1 cellular context compared by ENCODE assay signal in genomic region chr12:56900583-56900982, GRCh38.
TF ChIP-seq lines count a peak whose summit lies in the region.

No MANE protein-coding gene starts in this region.

TF ChIP-seq in K562, 482 proteins besides CTCF, POLR2A, EP300 and RAD21 (continued from another document and continues in another):
- TF ChIP-seq, protein P1, sequence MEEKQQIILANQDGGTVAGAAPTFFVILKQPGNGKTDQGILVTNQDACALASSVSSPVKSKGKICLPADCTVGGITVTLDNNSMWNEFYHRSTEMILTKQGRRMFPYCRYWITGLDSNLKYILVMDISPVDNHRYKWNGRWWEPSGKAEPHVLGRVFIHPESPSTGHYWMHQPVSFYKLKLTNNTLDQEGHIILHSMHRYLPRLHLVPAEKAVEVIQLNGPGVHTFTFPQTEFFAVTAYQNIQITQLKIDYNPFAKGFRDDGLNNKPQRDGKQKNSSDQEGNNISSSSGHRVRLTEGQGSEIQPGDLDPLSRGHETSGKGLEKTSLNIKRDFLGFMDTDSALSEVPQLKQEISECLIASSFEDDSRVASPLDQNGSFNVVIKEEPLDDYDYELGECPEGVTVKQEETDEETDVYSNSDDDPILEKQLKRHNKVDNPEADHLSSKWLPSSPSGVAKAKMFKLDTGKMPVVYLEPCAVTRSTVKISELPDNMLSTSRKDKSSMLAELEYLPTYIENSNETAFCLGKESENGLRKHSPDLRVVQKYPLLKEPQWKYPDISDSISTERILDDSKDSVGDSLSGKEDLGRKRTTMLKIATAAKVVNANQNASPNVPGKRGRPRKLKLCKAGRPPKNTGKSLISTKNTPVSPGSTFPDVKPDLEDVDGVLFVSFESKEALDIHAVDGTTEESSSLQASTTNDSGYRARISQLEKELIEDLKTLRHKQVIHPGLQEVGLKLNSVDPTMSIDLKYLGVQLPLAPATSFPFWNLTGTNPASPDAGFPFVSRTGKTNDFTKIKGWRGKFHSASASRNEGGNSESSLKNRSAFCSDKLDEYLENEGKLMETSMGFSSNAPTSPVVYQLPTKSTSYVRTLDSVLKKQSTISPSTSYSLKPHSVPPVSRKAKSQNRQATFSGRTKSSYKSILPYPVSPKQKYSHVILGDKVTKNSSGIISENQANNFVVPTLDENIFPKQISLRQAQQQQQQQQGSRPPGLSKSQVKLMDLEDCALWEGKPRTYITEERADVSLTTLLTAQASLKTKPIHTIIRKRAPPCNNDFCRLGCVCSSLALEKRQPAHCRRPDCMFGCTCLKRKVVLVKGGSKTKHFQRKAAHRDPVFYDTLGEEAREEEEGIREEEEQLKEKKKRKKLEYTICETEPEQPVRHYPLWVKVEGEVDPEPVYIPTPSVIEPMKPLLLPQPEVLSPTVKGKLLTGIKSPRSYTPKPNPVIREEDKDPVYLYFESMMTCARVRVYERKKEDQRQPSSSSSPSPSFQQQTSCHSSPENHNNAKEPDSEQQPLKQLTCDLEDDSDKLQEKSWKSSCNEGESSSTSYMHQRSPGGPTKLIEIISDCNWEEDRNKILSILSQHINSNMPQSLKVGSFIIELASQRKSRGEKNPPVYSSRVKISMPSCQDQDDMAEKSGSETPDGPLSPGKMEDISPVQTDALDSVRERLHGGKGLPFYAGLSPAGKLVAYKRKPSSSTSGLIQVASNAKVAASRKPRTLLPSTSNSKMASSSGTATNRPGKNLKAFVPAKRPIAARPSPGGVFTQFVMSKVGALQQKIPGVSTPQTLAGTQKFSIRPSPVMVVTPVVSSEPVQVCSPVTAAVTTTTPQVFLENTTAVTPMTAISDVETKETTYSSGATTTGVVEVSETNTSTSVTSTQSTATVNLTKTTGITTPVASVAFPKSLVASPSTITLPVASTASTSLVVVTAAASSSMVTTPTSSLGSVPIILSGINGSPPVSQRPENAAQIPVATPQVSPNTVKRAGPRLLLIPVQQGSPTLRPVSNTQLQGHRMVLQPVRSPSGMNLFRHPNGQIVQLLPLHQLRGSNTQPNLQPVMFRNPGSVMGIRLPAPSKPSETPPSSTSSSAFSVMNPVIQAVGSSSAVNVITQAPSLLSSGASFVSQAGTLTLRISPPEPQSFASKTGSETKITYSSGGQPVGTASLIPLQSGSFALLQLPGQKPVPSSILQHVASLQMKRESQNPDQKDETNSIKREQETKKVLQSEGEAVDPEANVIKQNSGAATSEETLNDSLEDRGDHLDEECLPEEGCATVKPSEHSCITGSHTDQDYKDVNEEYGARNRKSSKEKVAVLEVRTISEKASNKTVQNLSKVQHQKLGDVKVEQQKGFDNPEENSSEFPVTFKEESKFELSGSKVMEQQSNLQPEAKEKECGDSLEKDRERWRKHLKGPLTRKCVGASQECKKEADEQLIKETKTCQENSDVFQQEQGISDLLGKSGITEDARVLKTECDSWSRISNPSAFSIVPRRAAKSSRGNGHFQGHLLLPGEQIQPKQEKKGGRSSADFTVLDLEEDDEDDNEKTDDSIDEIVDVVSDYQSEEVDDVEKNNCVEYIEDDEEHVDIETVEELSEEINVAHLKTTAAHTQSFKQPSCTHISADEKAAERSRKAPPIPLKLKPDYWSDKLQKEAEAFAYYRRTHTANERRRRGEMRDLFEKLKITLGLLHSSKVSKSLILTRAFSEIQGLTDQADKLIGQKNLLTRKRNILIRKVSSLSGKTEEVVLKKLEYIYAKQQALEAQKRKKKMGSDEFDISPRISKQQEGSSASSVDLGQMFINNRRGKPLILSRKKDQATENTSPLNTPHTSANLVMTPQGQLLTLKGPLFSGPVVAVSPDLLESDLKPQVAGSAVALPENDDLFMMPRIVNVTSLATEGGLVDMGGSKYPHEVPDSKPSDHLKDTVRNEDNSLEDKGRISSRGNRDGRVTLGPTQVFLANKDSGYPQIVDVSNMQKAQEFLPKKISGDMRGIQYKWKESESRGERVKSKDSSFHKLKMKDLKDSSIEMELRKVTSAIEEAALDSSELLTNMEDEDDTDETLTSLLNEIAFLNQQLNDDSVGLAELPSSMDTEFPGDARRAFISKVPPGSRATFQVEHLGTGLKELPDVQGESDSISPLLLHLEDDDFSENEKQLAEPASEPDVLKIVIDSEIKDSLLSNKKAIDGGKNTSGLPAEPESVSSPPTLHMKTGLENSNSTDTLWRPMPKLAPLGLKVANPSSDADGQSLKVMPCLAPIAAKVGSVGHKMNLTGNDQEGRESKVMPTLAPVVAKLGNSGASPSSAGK (IDR thresholded peaks at IDR 0.05) = peak; percentile 79
- TF ChIP-seq GATAD2A (IDR thresholded peaks at IDR 0.05) (no peak), ZNF561 (CRISPR knock-in tag; conservative IDR thresholded peaks at IDR 0.05) (no peak), ZNF507 (tag; conservative IDR thresholded peaks at IDR 0.05) (no peak), TGIF2 (CRISPR knock-in tag; IDR thresholded peaks at IDR 0.05) (no peak), DACH1 (IDR thresholded peaks at IDR 0.05; ENCODE audit: partially characterized antibody) (no peak), FOXK2 (conservative IDR thresholded peaks at IDR 0.05 in 1 of 2, IDR thresholded peaks at IDR 0.05 in 1 of 2; ENCODE audit: low read depth in 2 of 2) (no peak), GABPB1 (CRISPR knock-in tag; IDR thresholded peaks at IDR 0.05) (peak; percentile 37; the same call in 1 of the 2 replicates), ZNF3 (CRISPR knock-in tag; IDR thresholded peaks at IDR 0.05) (no peak), CBFA2T3 (IDR thresholded peaks at IDR 0.05) (peak; percentile 24; the same call in 1 of the 2 replicates), NFRKB (IDR thresholded peaks at IDR 0.05; ENCODE audit: low read depth) (no peak), FOXP1 (CRISPR knock-in tag; IDR thresholded peaks at IDR 0.05) (no peak), ZBTB7A (IDR thresholded peaks at IDR 0.05; ENCODE audit: borderline replicate concordance, control insufficient read depth, low read depth, low read length) (no peak), ARID1B (IDR thresholded peaks at IDR 0.05) (peak; percentile 80), JUNB (CRISPR knock-in tag; conservative IDR thresholded peaks at IDR 0.05) (peak; percentile 73), FOSL1 (tag; conservative IDR thresholded peaks at IDR 0.05) (peak; percentile 98), CBX3 (IDR thresholded peaks at IDR 0.05; ENCODE audit: borderline replicate concordance in 1 of 2, low read length in 2 of 2) (peak in 1 of 2 experiments; percentile 60; a peak in 1 of 3 replicates), EGR1 (conservative IDR thresholded peaks at IDR 0.05) (peak; percentile 72), NEUROD1 (IDR thresholded peaks at IDR 0.05; ENCODE audit: borderline replicate concordance, low read depth, low read length, partially characterized antibody) (peak; percentile 51), MAX (CRISPR knock-in tag; IDR thresholded peaks at IDR 0.05) (peak; percentile 89)
- TF ChIP-seq, protein P2, sequence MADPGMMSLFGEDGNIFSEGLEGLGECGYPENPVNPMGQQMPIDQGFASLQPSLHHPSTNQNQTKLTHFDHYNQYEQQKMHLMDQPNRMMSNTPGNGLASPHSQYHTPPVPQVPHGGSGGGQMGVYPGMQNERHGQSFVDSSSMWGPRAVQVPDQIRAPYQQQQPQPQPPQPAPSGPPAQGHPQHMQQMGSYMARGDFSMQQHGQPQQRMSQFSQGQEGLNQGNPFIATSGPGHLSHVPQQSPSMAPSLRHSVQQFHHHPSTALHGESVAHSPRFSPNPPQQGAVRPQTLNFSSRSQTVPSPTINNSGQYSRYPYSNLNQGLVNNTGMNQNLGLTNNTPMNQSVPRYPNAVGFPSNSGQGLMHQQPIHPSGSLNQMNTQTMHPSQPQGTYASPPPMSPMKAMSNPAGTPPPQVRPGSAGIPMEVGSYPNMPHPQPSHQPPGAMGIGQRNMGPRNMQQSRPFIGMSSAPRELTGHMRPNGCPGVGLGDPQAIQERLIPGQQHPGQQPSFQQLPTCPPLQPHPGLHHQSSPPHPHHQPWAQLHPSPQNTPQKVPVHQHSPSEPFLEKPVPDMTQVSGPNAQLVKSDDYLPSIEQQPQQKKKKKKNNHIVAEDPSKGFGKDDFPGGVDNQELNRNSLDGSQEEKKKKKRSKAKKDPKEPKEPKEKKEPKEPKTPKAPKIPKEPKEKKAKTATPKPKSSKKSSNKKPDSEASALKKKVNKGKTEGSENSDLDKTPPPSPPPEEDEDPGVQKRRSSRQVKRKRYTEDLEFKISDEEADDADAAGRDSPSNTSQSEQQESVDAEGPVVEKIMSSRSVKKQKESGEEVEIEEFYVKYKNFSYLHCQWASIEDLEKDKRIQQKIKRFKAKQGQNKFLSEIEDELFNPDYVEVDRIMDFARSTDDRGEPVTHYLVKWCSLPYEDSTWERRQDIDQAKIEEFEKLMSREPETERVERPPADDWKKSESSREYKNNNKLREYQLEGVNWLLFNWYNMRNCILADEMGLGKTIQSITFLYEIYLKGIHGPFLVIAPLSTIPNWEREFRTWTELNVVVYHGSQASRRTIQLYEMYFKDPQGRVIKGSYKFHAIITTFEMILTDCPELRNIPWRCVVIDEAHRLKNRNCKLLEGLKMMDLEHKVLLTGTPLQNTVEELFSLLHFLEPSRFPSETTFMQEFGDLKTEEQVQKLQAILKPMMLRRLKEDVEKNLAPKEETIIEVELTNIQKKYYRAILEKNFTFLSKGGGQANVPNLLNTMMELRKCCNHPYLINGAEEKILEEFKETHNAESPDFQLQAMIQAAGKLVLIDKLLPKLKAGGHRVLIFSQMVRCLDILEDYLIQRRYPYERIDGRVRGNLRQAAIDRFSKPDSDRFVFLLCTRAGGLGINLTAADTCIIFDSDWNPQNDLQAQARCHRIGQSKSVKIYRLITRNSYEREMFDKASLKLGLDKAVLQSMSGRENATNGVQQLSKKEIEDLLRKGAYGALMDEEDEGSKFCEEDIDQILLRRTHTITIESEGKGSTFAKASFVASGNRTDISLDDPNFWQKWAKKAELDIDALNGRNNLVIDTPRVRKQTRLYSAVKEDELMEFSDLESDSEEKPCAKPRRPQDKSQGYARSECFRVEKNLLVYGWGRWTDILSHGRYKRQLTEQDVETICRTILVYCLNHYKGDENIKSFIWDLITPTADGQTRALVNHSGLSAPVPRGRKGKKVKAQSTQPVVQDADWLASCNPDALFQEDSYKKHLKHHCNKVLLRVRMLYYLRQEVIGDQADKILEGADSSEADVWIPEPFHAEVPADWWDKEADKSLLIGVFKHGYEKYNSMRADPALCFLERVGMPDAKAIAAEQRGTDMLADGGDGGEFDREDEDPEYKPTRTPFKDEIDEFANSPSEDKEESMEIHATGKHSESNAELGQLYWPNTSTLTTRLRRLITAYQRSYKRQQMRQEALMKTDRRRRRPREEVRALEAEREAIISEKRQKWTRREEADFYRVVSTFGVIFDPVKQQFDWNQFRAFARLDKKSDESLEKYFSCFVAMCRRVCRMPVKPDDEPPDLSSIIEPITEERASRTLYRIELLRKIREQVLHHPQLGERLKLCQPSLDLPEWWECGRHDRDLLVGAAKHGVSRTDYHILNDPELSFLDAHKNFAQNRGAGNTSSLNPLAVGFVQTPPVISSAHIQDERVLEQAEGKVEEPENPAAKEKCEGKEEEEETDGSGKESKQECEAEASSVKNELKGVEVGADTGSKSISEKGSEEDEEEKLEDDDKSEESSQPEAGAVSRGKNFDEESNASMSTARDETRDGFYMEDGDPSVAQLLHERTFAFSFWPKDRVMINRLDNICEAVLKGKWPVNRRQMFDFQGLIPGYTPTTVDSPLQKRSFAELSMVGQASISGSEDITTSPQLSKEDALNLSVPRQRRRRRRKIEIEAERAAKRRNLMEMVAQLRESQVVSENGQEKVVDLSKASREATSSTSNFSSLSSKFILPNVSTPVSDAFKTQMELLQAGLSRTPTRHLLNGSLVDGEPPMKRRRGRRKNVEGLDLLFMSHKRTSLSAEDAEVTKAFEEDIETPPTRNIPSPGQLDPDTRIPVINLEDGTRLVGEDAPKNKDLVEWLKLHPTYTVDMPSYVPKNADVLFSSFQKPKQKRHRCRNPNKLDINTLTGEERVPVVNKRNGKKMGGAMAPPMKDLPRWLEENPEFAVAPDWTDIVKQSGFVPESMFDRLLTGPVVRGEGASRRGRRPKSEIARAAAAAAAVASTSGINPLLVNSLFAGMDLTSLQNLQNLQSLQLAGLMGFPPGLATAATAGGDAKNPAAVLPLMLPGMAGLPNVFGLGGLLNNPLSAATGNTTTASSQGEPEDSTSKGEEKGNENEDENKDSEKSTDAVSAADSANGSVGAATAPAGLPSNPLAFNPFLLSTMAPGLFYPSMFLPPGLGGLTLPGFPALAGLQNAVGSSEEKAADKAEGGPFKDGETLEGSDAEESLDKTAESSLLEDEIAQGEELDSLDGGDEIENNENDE (IDR thresholded peaks at IDR 0.05; ENCODE audit: low read depth, low read length) = no peak
- TF ChIP-seq, protein P3, sequence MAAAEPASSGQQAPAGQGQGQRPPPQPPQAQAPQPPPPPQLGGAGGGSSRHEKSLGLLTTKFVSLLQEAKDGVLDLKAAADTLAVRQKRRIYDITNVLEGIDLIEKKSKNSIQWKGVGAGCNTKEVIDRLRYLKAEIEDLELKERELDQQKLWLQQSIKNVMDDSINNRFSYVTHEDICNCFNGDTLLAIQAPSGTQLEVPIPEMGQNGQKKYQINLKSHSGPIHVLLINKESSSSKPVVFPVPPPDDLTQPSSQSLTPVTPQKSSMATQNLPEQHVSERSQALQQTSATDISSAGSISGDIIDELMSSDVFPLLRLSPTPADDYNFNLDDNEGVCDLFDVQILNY (CRISPR knock-in tag; IDR thresholded peaks at IDR 0.05) = 0 out of 2 replicates have a peak, but pooled peaks have one; percentile 62
- TF ChIP-seq, protein P4, sequence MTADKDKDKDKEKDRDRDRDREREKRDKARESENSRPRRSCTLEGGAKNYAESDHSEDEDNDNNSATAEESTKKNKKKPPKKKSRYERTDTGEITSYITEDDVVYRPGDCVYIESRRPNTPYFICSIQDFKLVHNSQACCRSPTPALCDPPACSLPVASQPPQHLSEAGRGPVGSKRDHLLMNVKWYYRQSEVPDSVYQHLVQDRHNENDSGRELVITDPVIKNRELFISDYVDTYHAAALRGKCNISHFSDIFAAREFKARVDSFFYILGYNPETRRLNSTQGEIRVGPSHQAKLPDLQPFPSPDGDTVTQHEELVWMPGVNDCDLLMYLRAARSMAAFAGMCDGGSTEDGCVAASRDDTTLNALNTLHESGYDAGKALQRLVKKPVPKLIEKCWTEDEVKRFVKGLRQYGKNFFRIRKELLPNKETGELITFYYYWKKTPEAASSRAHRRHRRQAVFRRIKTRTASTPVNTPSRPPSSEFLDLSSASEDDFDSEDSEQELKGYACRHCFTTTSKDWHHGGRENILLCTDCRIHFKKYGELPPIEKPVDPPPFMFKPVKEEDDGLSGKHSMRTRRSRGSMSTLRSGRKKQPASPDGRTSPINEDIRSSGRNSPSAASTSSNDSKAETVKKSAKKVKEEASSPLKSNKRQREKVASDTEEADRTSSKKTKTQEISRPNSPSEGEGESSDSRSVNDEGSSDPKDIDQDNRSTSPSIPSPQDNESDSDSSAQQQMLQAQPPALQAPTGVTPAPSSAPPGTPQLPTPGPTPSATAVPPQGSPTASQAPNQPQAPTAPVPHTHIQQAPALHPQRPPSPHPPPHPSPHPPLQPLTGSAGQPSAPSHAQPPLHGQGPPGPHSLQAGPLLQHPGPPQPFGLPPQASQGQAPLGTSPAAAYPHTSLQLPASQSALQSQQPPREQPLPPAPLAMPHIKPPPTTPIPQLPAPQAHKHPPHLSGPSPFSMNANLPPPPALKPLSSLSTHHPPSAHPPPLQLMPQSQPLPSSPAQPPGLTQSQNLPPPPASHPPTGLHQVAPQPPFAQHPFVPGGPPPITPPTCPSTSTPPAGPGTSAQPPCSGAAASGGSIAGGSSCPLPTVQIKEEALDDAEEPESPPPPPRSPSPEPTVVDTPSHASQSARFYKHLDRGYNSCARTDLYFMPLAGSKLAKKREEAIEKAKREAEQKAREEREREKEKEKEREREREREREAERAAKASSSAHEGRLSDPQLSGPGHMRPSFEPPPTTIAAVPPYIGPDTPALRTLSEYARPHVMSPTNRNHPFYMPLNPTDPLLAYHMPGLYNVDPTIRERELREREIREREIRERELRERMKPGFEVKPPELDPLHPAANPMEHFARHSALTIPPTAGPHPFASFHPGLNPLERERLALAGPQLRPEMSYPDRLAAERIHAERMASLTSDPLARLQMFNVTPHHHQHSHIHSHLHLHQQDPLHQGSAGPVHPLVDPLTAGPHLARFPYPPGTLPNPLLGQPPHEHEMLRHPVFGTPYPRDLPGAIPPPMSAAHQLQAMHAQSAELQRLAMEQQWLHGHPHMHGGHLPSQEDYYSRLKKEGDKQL (CRISPR knock-in tag; IDR thresholded peaks at IDR 0.05; ENCODE audit: borderline replicate concordance) = no peak
